In the genomic region with DNA sequence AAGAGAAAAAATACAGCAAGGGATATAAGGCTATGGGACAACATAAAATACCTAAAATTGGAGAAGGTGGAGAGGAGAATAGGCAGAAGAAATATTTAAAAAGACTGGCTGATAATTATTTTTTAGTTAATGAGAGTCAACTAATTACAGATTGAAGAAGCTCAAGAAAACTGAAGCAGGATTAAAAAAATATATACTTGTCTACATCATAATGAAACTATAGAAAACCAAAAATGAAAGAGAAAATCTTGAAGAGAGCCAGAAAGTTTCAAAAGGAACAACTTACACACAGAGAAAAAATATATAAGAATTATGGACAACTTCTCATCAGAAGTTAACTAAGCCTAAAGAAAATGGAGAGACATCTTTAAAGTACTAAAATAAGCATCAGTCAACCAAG, we compare ENCODE assay signal across 15 cellular contexts.
DNase-seq lines count a peak whose midpoint lies in the region; ATAC-seq lines count a peak whose summit lies in the region.
"Had no signal": no experiment of that assay in that cellular context is flagged by ENCODE, and none has a peak within 500 bp of the region (broad histone marks: within the 10 kb centered on the region; RNA-seq: fewer than 3 reads in every experiment).

No MANE protein-coding gene starts in this region.

- POLR2A ChIA-PET in activated CD4-positive, alpha-beta T cell treated with anti-CD3 and anti-CD28 coated beads for 36 hours (lab: Charles Lee), result no interaction called here

- no peaks in the 10 kb centered on the region for H3K36me3 Mint-ChIP-seq in stimulated activated naive CD8-positive, alpha-beta T cell treated with anti-CD3 and anti-CD28 coated beads, Interleukin-15, Interleukin-2, amounts not matched to agents 100 ng/mL and 50 ng/mL, for 24 hours (ENCODE audit: low read depth)
- no peaks in the 10 kb centered on the region for H3K36me3 Mint-ChIP-seq in activated CD4-positive, alpha-beta T cell treated with anti-CD3 and anti-CD28 coated beads for 36 hours (ENCODE audit: low read depth)
- H3K36me3 Mint-ChIP-seq: activated naive CD4-positive, alpha-beta T cell treated with anti-CD3 and anti-CD28 coated beads, Interleukin-2, amount 50 U/mL, for 24 hours; mesothelial cell of epicardium had no signal

- peak overlapping the region; percentile 30 for H3K4me3 Mint-ChIP-seq in stimulated activated naive CD8-positive, alpha-beta T cell treated with anti-CD3 and anti-CD28 coated beads, Interleukin-15, Interleukin-2, amounts not matched to agents 100 ng/mL and 50 ng/mL, for 24 hours
- no peak overlapping the region for H3K4me3 Mint-ChIP-seq in activated CD4-positive, alpha-beta T cell treated with anti-CD3 and anti-CD28 coated beads for 36 hours
- H3K4me3 Mint-ChIP-seq: activated naive CD4-positive, alpha-beta T cell treated with anti-CD3 and anti-CD28 coated beads, Interleukin-2, amount 50 U/mL, for 24 hours; mesothelial cell of epicardium had no signal

- DNase-seq in stimulated activated naive CD8-positive, alpha-beta T cell treated with anti-CD3 and anti-CD28 coated beads, Interleukin-15, Interleukin-2, amounts not matched to agents 100 U/mL and 50 U/mL, for 24 hours, result no peak
- no peak for DNase-seq in NCI-H2107 (lab: John Stamatoyannopoulos, UW)
- no peak for DNase-seq in OCI-M2 (lab: John Stamatoyannopoulos, UW; ENCODE audit: unreplicated experiment)
- no peak for DNase-seq in NCI-H748 (lab: John Stamatoyannopoulos, UW; ENCODE audit: unreplicated experiment)
- no peak for DNase-seq in activated CD4-positive, alpha-beta T cell treated with anti-CD3 and anti-CD28 coated beads for 36 hours
- DNase-seq: DMS53; esophagus squamous epithelium; NCI-H1092 treated with DMSO at 0.1 percent for 48 hours; NCI-H69; stimulated activated CD4-positive, alpha-beta T cell treated with anti-CD3 and anti-CD28 coated beads, Interleukin-2, amount 100 ng/mL, for 48 hours had no signal

- H3K27ac Mint-ChIP-seq in stimulated activated naive CD8-positive, alpha-beta T cell treated with anti-CD3 and anti-CD28 coated beads, Interleukin-15, Interleukin-2, amounts not matched to agents 100 ng/mL and 50 ng/mL, for 24 hours, result peak overlapping the region; percentile 41
- H3K27ac Mint-ChIP-seq in activated CD4-positive, alpha-beta T cell treated with anti-CD3 and anti-CD28 coated beads for 36 hours, result no peak overlapping the region
- H3K27ac Mint-ChIP-seq: activated naive CD4-positive, alpha-beta T cell treated with anti-CD3 and anti-CD28 coated beads, Interleukin-2, amount 50 U/mL, for 24 hours; mesothelial cell of epicardium had no signal

- peaks cover 19% of the 10 kb centered on the region for H3K27me3 Mint-ChIP-seq in stimulated activated naive CD8-positive, alpha-beta T cell treated with anti-CD3 and anti-CD28 coated beads, Interleukin-15, Interleukin-2, amounts not matched to agents 100 ng/mL and 50 ng/mL, for 24 hours
- peaks cover 24% of the 10 kb centered on the region for H3K27me3 Mint-ChIP-seq in activated CD4-positive, alpha-beta T cell treated with anti-CD3 and anti-CD28 coated beads for 36 hours

- no peak for ATAC-seq in stimulated activated naive CD8-positive, alpha-beta T cell treated with anti-CD3 and anti-CD28 coated beads, Interleukin-15, Interleukin-2, amounts not matched to agents 100 U/mL and 50 U/mL, for 24 hours
- ATAC-seq in HG02588 (IDR thresholded peaks at IDR 0.05; ENCODE audit: unreplicated experiment) (peak; percentile 64), HG03354 (IDR thresholded peaks at IDR 0.05; ENCODE audit: poor library complexity, severe bottlenecking, unreplicated experiment) (peak; percentile 75)
- no peak for ATAC-seq in activated CD4-positive, alpha-beta T cell treated with anti-CD3 and anti-CD28 coated beads for 36 hours

- CTCF ChIA-PET in activated CD4-positive, alpha-beta T cell treated with anti-CD3 and anti-CD28 coated beads for 36 hours (lab: Charles Lee), result interaction anchor here (0.6 kb wide), 1 partner anchor 1998 kb away, joined by 3 read pairs; no protein-coding TSS in a partner anchor

- H3K9me3 Mint-ChIP-seq in stimulated activated naive CD8-positive, alpha-beta T cell treated with anti-CD3 and anti-CD28 coated beads, Interleukin-15, Interleukin-2, amounts not matched to agents 100 ng/mL and 50 ng/mL, for 24 hours, result peaks cover 7% of the 10 kb centered on the region
- H3K9me3 Mint-ChIP-seq in activated CD4-positive, alpha-beta T cell treated with anti-CD3 and anti-CD28 coated beads for 36 hours (ENCODE audit: low read depth), result no peaks in the 10 kb centered on the region

- intact Hi-C loops in activated CD4-positive, alpha-beta T cell treated with anti-CD3 and anti-CD28 coated beads for 36 hours (cut with DNase I, micrococcal nuclease), result no loop called here

- H3K4me1 Mint-ChIP-seq in stimulated activated naive CD8-positive, alpha-beta T cell treated with anti-CD3 and anti-CD28 coated beads, Interleukin-15, Interleukin-2, amounts not matched to agents 100 ng/mL and 50 ng/mL, for 24 hours (ENCODE audit: low read depth), result peaks cover 8% of the 10 kb centered on the region
- peaks cover 10% of the 10 kb centered on the region for H3K4me1 Mint-ChIP-seq in activated CD4-positive, alpha-beta T cell treated with anti-CD3 and anti-CD28 coated beads for 36 hours
- H3K4me1 Mint-ChIP-seq: activated naive CD4-positive, alpha-beta T cell treated with anti-CD3 and anti-CD28 coated beads, Interleukin-2, amount 50 U/mL, for 24 hours had no signal

Comparison
In these comparisons a context has a peak if more than half of its experiments do, and no peak if none do; other contexts are left out.
1. ATAC-seq: peak in HG02588 (single experiment) and HG03354 (single experiment); none in stimulated activated naive CD8-positive, alpha-beta T cell treated with anti-CD3 and anti-CD28 coated beads, Interleukin-15, Interleukin-2, amounts not matched to agents 100 U/mL and 50 U/mL, for 24 hours (single experiment) and activated CD4-positive, alpha-beta T cell treated with anti-CD3 and anti-CD28 coated beads for 36 hours (single experiment).